Comparison of ENCODE assay signal across 21 cellular contexts in the genomic region with DNA sequence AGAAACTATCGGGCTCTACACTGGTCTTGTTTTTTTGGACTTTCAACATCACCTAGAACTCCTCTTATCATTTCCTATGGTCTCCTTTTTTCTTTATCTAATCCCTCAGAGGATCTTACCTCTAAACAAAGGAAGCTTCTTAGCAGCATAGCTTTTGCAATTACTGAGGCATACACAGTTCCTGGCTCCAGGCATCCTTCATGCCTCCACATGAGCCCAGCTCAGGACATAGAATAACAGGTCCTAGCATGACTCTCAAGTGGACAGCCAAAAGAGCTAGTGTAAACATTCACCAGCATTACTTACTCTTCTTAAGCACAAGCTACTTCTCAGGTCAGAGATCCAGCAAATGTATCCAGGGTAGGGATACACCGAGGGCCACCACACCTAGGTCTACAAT. TPM values are rescaled to one million over a fixed set of nuclear protein-coding genes. Genes with fewer than 3 reads are reported as not detected.
"Had no signal": no experiment of that assay in that cellular context is flagged by ENCODE, and none has a peak within 500 bp of the region (broad histone marks: within the 10 kb centered on the region; RNA-seq: fewer than 3 reads in every experiment).

No MANE protein-coding gene starts in this region.

- H3K4me1 ChIP-seq: Peyer's patch had no signal

- H3K27me3 ChIP-seq: brain microvascular endothelial cell, Peyer's patch had no signal

- FAIRE-seq: K562 had no signal

- H3K27ac ChIP-seq: brain microvascular endothelial cell, Peyer's patch had no signal

- DNase-seq: activated CD4-positive, alpha-beta memory T cell treated with anti-CD3 and anti-CD28 coated beads for 36 hours; activated CD4-positive, alpha-beta T cell treated with anti-CD3 and anti-CD28 coated beads, Interleukin-2, amount 10 ng/mL, durations not matched to agents 7 days and 5 days; activated CD4-positive, CD25-positive, alpha-beta regulatory T cell treated with anti-CD3 and anti-CD28 coated beads, Interleukin-2, amount 50 U/mL, for 72 hours; activated CD8-positive, alpha-beta memory T cell treated with anti-CD3 and anti-CD28 coated beads for 24 hours; activated gamma-delta T cell; activated naive CD4-positive, alpha-beta T cell treated with anti-CD3 and anti-CD28 coated beads for 36 hours; activated T-cell treated with anti-CD3 and anti-CD28 coated beads, Interleukin-2, amount 50 U/mL, for 48 hours; amygdala; brain microvascular endothelial cell; caudate nucleus; Karpas-422; NCI-H1105 treated with DMSO at 0.1 percent for 48 hours; NCI-H1930; NCI-H510A treated with DMSO at 0.1 percent for 48 hours; NCI-H69; Peyer's patch; SHP77 treated with DMSO at 0.1 percent for 48 hours had no signal

- H3K4me3 ChIP-seq: K562, Peyer's patch had no signal

- H3K9me3 ChIP-seq: Peyer's patch had no signal

- H3K36me3 ChIP-seq: brain microvascular endothelial cell, Peyer's patch had no signal

- ATAC-seq: activated T-helper 17 cell treated with anti-CD3 and anti-CD28 coated beads, Interleukin-2, amount 50 U/mL, for 72 hours; K562; WTC11 had no signal

RNA-seq across cellular contexts. Expression of gene CFAP300, which starts 17.1 kb away (rescaled TPM):
- total RNA-seq: activated CD4-positive, alpha-beta memory T cell treated with anti-CD3 and anti-CD28 coated beads for 36 hours; activated CD4-positive, alpha-beta T cell treated with anti-CD3 and anti-CD28 coated beads, Interleukin-2, amount 10 ng/mL, durations not matched to agents 7 days and 5 days; activated naive CD4-positive, alpha-beta T cell treated with anti-CD3 and anti-CD28 coated beads for 36 hours; activated T-helper 17 cell treated with anti-CD3 and anti-CD28 coated beads, Interleukin-2, amount 50 U/mL, for 72 hours; K562; SK-MEL-5 had no signal
- polyA plus RNA-seq: K562 had no signal

RNA-seq across cellular contexts. Expression of gene YAP1, which starts 45.9 kb away (rescaled TPM):
- total RNA-seq: activated CD4-positive, alpha-beta T cell treated with anti-CD3 and anti-CD28 coated beads, Interleukin-2, amount 10 ng/mL, durations not matched to agents 7 days and 5 days had no signal
- polyA plus RNA-seq: K562 had no signal
